ENCODE assay signal across 10 cellular contexts in the genomic region with DNA sequence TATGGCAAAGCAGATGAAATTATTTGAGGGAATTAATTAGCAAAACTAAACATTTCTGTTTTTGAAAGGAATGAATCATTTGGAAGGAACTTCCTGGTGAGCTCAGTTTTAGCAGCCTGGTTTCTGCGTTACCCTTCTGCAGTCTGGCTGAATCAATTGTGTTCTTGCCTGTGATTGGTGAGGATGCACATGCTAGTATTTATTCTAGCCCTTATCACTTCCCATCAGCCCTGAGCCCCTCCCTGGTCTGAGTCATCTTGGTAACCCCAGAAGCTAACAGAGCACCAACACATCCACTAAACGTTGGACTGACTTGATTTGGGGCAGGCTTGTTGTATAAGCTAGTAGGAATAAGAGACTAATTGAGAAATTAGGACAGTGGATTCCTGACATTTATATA. TPM values are rescaled to one million over a fixed set of nuclear protein-coding genes. Genes with fewer than 3 reads are reported as not detected.
A peak's percentile ranks its signal among the peaks of the same experiment; 100 is the strongest.
DNase-seq lines count a peak whose midpoint lies in the region; ATAC-seq and TF ChIP-seq lines count a peak whose summit lies in the region.
"Had no signal": no experiment of that assay in that cellular context is flagged by ENCODE, and none has a peak within 500 bp of the region (broad histone marks: within the 10 kb centered on the region; RNA-seq: fewer than 3 reads in every experiment).

No MANE protein-coding gene starts in this region.

- no peaks in the 10 kb centered on the region for H3K36me3 ChIP-seq in left ventricle myocardium inferior

- no peak for TF ChIP-seq CTCF in left ventricle myocardium inferior (IDR thresholded peaks at IDR 0.05; ENCODE audit: borderline replicate concordance)
- TF ChIP-seq CTCF in glutamatergic neuron (IDR thresholded peaks at IDR 0.05; ENCODE audit: partially characterized antibody, unreplicated experiment) = no peak

- peaks cover 15% of the 10 kb centered on the region for H3K4me1 Mint-ChIP-seq in glutamatergic neuron (ENCODE audit: low read depth, unreplicated experiment)

- H3K36me3 Mint-ChIP-seq in activated naive CD4-positive, alpha-beta T cell treated with anti-CD3 and anti-CD28 coated beads, Interleukin-2, amount 50 U/mL, for 72 hours = peaks cover 0 to 10% of the 10 kb centered on the region in 2 donors
- no peaks in the 10 kb centered on the region for H3K36me3 Mint-ChIP-seq in glutamatergic neuron (ENCODE audit: unreplicated experiment)
- H3K36me3 Mint-ChIP-seq: naive B cell had no signal

- peak overlapping the region; percentile 80 for H3K27ac ChIP-seq in left ventricle myocardium inferior (replicated peaks)
- H3K27ac ChIP-seq: KMS-11 had no signal

- intact Hi-C loops in left ventricle myocardium inferior (cut with micrococcal nuclease) = no loop called here

- H3K9me3 Mint-ChIP-seq in activated naive CD4-positive, alpha-beta T cell treated with anti-CD3 and anti-CD28 coated beads, Interleukin-2, amount 50 U/mL, for 72 hours = no peaks in the 10 kb centered on the region
- no peaks in the 10 kb centered on the region for H3K9me3 Mint-ChIP-seq in glutamatergic neuron (ENCODE audit: unreplicated experiment)
- H3K9me3 Mint-ChIP-seq: naive B cell had no signal

- no peaks in the 10 kb centered on the region for H3K9me3 ChIP-seq in left ventricle myocardium inferior (replicated peaks)

- H3K27ac Mint-ChIP-seq in activated naive CD4-positive, alpha-beta T cell treated with anti-CD3 and anti-CD28 coated beads, Interleukin-2, amount 50 U/mL, for 72 hours = peak overlapping the region in 1 of 2 donors; percentile 44
- no peak overlapping the region for H3K27ac Mint-ChIP-seq in glutamatergic neuron (ENCODE audit: unreplicated experiment)
- H3K27ac Mint-ChIP-seq: naive B cell had no signal

- no peaks in the 10 kb centered on the region for H3K27me3 Mint-ChIP-seq in glutamatergic neuron (ENCODE audit: unreplicated experiment)

- no peak overlapping the region for H3K4me3 ChIP-seq in left ventricle myocardium inferior

- H3K27me3 ChIP-seq in left ventricle myocardium inferior (ENCODE audit: low read depth) = no peaks in the 10 kb centered on the region

- no peak overlapping the region for H3K4me3 Mint-ChIP-seq in glutamatergic neuron (ENCODE audit: unreplicated experiment)
- H3K4me3 Mint-ChIP-seq: naive B cell had no signal

- peaks cover 70% of the 10 kb centered on the region for H3K4me1 ChIP-seq in left ventricle myocardium inferior

- peak; percentile 96 to 97 for ATAC-seq in activated naive CD4-positive, alpha-beta T cell treated with anti-CD3 and anti-CD28 coated beads, Interleukin-2, amount 50 U/mL, for 72 hours
- ATAC-seq in HG03135 (IDR thresholded peaks at IDR 0.05; ENCODE audit: unreplicated experiment) = no peak

- DNase-seq in GM03348 (ENCODE audit: low spot score) (peak; percentile 91), NCI-H510A (lab: John Stamatoyannopoulos, UW) (peak; percentile 16), left ventricle myocardium inferior (no peak), NCI-H1436 treated with DMSO at 0.1 percent for 48 hours (lab: John Stamatoyannopoulos, UW) (no peak), glutamatergic neuron (no peak)
- peak in 1 of 2 donors; percentile 59 for DNase-seq in activated naive CD4-positive, alpha-beta T cell treated with anti-CD3 and anti-CD28 coated beads, Interleukin-2, amount 50 U/mL, for 72 hours (ENCODE audit: low spot score in 2 of 2)
- DNase-seq in stimulated activated CD8-positive, alpha-beta memory T cell treated with anti-CD3 and anti-CD28 coated beads, Interleukin-12 subunit alpha, Interleukin-12 subunit beta, amount 100 ng/mL, for 1 hour (ENCODE audit: low read depth) = peak; percentile 15
- DNase-seq: naive B cell had no signal

RNA-seq across cellular contexts. Expression of gene TJP2, which starts 6.6 kb away (rescaled TPM):
- 10 to 100 TPM; 13.1 to 33.4 TPM for total RNA-seq in activated naive CD4-positive, alpha-beta T cell treated with anti-CD3 and anti-CD28 coated beads, Interleukin-2, amount 50 U/mL, for 72 hours
- total RNA-seq in left ventricle myocardium inferior (130 TPM), glutamatergic neuron (ENCODE audit: unreplicated experiment) (6.0 TPM)

Comparison
In these comparisons a context has a peak if more than half of its experiments do, and no peak if none do; other contexts are left out.
1. DNase-seq: peak in GM03348 (single experiment), NCI-H510A (single experiment) and stimulated activated CD8-positive, alpha-beta memory T cell treated with anti-CD3 and anti-CD28 coated beads, Interleukin-12 subunit alpha, Interleukin-12 subunit beta, amount 100 ng/mL, for 1 hour (single experiment); none in left ventricle myocardium inferior (single experiment), NCI-H1436 treated with DMSO at 0.1 percent for 48 hours (single experiment) and glutamatergic neuron (single experiment).